In the genomic region with DNA sequence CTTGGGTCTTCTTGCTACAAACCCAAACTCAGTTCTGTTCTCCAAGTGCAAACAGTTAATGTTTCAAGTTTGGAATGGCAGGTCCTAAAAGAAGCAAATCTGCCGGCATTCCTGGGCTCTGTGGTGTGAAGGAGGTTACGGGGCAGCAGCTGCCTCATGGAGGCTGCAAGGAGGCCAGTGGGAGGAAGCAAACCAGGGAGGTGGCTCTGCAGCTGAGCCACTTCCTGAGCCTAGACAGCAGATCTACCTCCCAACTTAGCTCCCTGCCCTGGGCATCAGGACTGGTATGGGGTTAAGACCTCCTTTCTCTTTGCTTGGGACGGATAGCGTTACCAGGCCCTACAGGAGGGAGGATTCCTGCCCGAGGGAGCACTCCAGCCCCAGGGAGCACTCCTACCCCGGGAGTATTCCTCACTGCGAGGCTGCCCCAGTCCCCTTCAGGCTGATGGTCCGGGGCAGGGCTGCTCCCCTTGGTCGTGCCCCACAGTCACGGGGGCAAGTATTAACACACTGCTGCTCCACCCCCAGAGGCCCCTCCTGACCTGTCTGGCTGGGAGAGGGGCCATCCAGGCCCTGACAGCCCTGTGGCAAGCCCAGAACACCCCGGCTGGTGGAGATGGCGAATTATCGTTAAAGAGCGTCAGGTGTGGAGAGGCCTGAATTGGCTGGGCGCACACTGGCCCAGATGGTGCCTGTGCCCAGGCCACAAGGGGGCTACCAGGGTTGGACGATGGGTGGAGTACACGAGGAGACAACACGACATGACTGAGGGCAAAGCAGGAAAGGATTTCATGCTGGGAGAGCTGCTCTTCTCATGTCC, we compare ENCODE assay signal across 30 cellular contexts.
A peak's percentile ranks its signal among the peaks of the same experiment; 100 is the strongest.
DNase-seq lines count a peak whose midpoint lies in the region; ATAC-seq, FAIRE-seq and TF ChIP-seq lines count a peak whose summit lies in the region.
"Had no signal": no experiment of that assay in that cellular context is flagged by ENCODE, and none has a peak within 500 bp of the region (broad histone marks: within the 10 kb centered on the region; RNA-seq: fewer than 3 reads in every experiment).

No MANE protein-coding gene starts in this region.

- no peak for FAIRE-seq in K562 (lab: Jason Lieb, UNC)
- FAIRE-seq: A204.1, G401.6, kidney had no signal

- no peaks in the 10 kb centered on the region for H3K9me3 ChIP-seq in K562 (replicated peaks; ENCODE audit: control insufficient read depth, insufficient read depth, low read depth, low read length)
- no peaks in the 10 kb centered on the region for H3K9me3 ChIP-seq in lung (ENCODE audit: control insufficient read depth in 2 of 2, insufficient read depth in 1 of 2, low read length in 1 of 2)
- H3K9me3 ChIP-seq: BE2C, breast epithelium, colonic mucosa, SK-N-SH had no signal

- no peaks in the 10 kb centered on the region for H3K27me3 Mint-ChIP-seq in activated CD8-positive, alpha-beta memory T cell treated with anti-CD3 and anti-CD28 coated beads, Interleukin-2, amount 10 ng/mL, durations not matched to agents 7 days and 5 days
- peaks cover 6% of the 10 kb centered on the region for H3K27me3 Mint-ChIP-seq in stimulated activated memory B cell treated with anti-CD40 and anti-IgM and Interleukin-4, amounts not matched to agents 10 μg/mL and 1 μg/mL and 100 μg/mL, for 72 hours
- H3K27me3 Mint-ChIP-seq: memory B cell; stimulated activated naive CD8-positive, alpha-beta T cell treated with anti-CD3 and anti-CD28 coated beads, Interleukin-15, Interleukin-2, amounts not matched to agents 100 ng/mL and 50 ng/mL, for 24 hours had no signal

- no peak overlapping the region for H3K4me3 ChIP-seq in K562
- no peak overlapping the region for H3K4me3 ChIP-seq in lung
- H3K4me3 ChIP-seq: breast epithelium, colonic mucosa had no signal

- H3K4me1 Mint-ChIP-seq in activated CD8-positive, alpha-beta memory T cell treated with anti-CD3 and anti-CD28 coated beads, Interleukin-2, amount 10 ng/mL, durations not matched to agents 7 days and 5 days, result peaks cover 3% of the 10 kb centered on the region
- H3K4me1 Mint-ChIP-seq in stimulated activated memory B cell treated with anti-CD40 and anti-IgM and Interleukin-4, amounts not matched to agents 10 μg/mL and 1 μg/mL and 100 μg/mL, for 72 hours, result no peaks in the 10 kb centered on the region
- H3K4me1 Mint-ChIP-seq: memory B cell had no signal

- no peak overlapping the region for H3K4me3 Mint-ChIP-seq in activated CD8-positive, alpha-beta memory T cell treated with anti-CD3 and anti-CD28 coated beads, Interleukin-2, amount 10 ng/mL, durations not matched to agents 7 days and 5 days
- no peak overlapping the region for H3K4me3 Mint-ChIP-seq in stimulated activated memory B cell treated with anti-CD40 and anti-IgM and Interleukin-4, amounts not matched to agents 10 μg/mL and 1 μg/mL and 100 μg/mL, for 72 hours
- H3K4me3 Mint-ChIP-seq: IgD-negative memory B cell; memory B cell; stimulated activated naive CD8-positive, alpha-beta T cell treated with anti-CD3 and anti-CD28 coated beads, Interleukin-15, Interleukin-2, amounts not matched to agents 100 ng/mL and 50 ng/mL, for 24 hours had no signal

- no peak for TF ChIP-seq POLR2A in K562 (conservative IDR thresholded peaks at IDR 0.05)

- no peak overlapping the region for H3K4me2 ChIP-seq in K562 (ENCODE audit: insufficient read depth, low read length)
- H3K4me2 ChIP-seq: SK-N-SH had no signal

- peak; percentile 49 for DNase-seq in activated CD8-positive, alpha-beta memory T cell treated with anti-CD3 and anti-CD28 coated beads for 24 hours
- DNase-seq in activated CD8-positive, alpha-beta memory T cell treated with anti-CD3 and anti-CD28 coated beads, Interleukin-2, amount 10 ng/mL, durations not matched to agents 7 days and 5 days, result no peak
- DNase-seq in K562 (ENCODE audit: extremely low read depth in 1 of 4, low spot score in 3 of 4) (no peak), lung (ENCODE audit: low spot score) (peak; percentile 19), sciatic nerve (ENCODE audit: low spot score) (no peak), activated gamma-delta T cell (lab: John Stamatoyannopoulos, UW) (no peak)
- DNase-seq: activated CD4-positive, alpha-beta T cell treated with anti-CD3 and anti-CD28 coated beads, Interleukin-2, amount 50 U/mL, for 48 hours; activated gamma-delta T cell treated with Interleukin-2 at 50 U/mL for 16 hours; activated T-cell treated with anti-CD3 and anti-CD28 coated beads for 4 hours; amniotic stem cell; BE2C; colonic mucosa; DMS53; kidney; NCI-H1105; NCI-H2081; NCI-H345; NCI-H82; SK-N-SH; stimulated activated CD4-positive, alpha-beta T cell treated with anti-CD3 and anti-CD28 coated beads, Interleukin-4, amount 100 ng/mL, for 1 hour; trophoblast cell had no signal

- no peak overlapping the region for H2AFZ ChIP-seq in K562 (ENCODE audit: low read depth, low read length)

- no peak for ATAC-seq in activated CD8-positive, alpha-beta memory T cell treated with anti-CD3 and anti-CD28 coated beads, Interleukin-2, amount 10 ng/mL, durations not matched to agents 7 days and 5 days
- no peak for ATAC-seq in K562
- ATAC-seq in lung (ENCODE audit: insufficient read depth, low FRiP score), result no peak
- ATAC-seq in stimulated activated memory B cell treated with anti-CD40 and anti-IgM and Interleukin-4, amounts not matched to agents 10 μg/mL and 1 μg/mL and 100 μg/mL, for 72 hours, result peak; percentile 34
- no peak for ATAC-seq in sciatic nerve
- no peak for ATAC-seq in GM19467 (IDR thresholded peaks at IDR 0.05; ENCODE audit: unreplicated experiment)

- BruUV-seq in K562 (replicated peaks; lab: Mats Ljungman, UMichigan), result no TSS peak

- TF ChIP-seq RAD21 in K562 (CRISPR knock-in tag; conservative IDR thresholded peaks at IDR 0.05 in 1 of 2, IDR thresholded peaks at IDR 0.05 in 1 of 2), result no peak

- H3K27me3 ChIP-seq in K562 (ENCODE audit: control insufficient read depth in 2 of 2, insufficient read depth in 2 of 2, low read length in 2 of 2) (peaks cover 0 to 23% of the 10 kb centered on the region in 2 experiments; a peak in 3 of 5 replicates), lung (ENCODE audit: control insufficient read depth, insufficient read depth) (no peaks in the 10 kb centered on the region)
- H3K27me3 ChIP-seq: BE2C, breast epithelium, colonic mucosa had no signal

- 0% methylated on average over 17 of the region's 18 CpGs for WGBS in K562 (ENCODE audit: insufficient coverage, low coverage, missing lambda C conversion rate)
- 81 to 87% methylated on average over 18 of the region's 18 CpGs for WGBS in lung, 2 donors

- H3K4me1 ChIP-seq in K562 (replicated peaks in 1 of 2; ENCODE audit: control insufficient read depth in 2 of 2, insufficient read depth in 2 of 2, low read length in 2 of 2) (no peaks in the 10 kb centered on the region), lung (ENCODE audit: control insufficient read depth in 2 of 2, insufficient read depth in 2 of 2, low read length in 2 of 2) (peaks cover 0 to 1% of the 10 kb centered on the region in 2 donors)
- H3K4me1 ChIP-seq: BE2C, breast epithelium, colonic mucosa had no signal

- no peaks in the 10 kb centered on the region for H3K9me1 ChIP-seq in K562 (ENCODE audit: control insufficient read depth, insufficient read depth, low read length)

- in situ Hi-C loops in K562 (cut with MboI), result no loop called here

- H3K36me3 Mint-ChIP-seq in activated CD8-positive, alpha-beta memory T cell treated with anti-CD3 and anti-CD28 coated beads, Interleukin-2, amount 10 ng/mL, durations not matched to agents 7 days and 5 days, result peaks cover 9% of the 10 kb centered on the region
- H3K36me3 Mint-ChIP-seq in stimulated activated memory B cell treated with anti-CD40 and anti-IgM and Interleukin-4, amounts not matched to agents 10 μg/mL and 1 μg/mL and 100 μg/mL, for 72 hours, result no peaks in the 10 kb centered on the region
- H3K36me3 Mint-ChIP-seq: memory B cell had no signal

- TF ChIP-seq CTCF in K562 (IDR thresholded peaks at IDR 0.05 in 2 of 3, conservative IDR thresholded peaks at IDR 0.05 in 1 of 3; ENCODE audit: insufficient read depth in 2 of 3, low read depth in 1 of 3, low read length in 3 of 3) (no peak), lung (IDR thresholded peaks at IDR 0.05; ENCODE audit: control extremely low read depth, extremely low read depth) (no peak)

- H3K27ac Mint-ChIP-seq in activated CD8-positive, alpha-beta memory T cell treated with anti-CD3 and anti-CD28 coated beads, Interleukin-2, amount 10 ng/mL, durations not matched to agents 7 days and 5 days, result no peak overlapping the region
- H3K27ac Mint-ChIP-seq in stimulated activated memory B cell treated with anti-CD40 and anti-IgM and Interleukin-4, amounts not matched to agents 10 μg/mL and 1 μg/mL and 100 μg/mL, for 72 hours, result no peak overlapping the region
- H3K27ac Mint-ChIP-seq: memory B cell; stimulated activated naive CD8-positive, alpha-beta T cell treated with anti-CD3 and anti-CD28 coated beads, Interleukin-15, Interleukin-2, amounts not matched to agents 100 ng/mL and 50 ng/mL, for 24 hours had no signal

- no peaks in the 10 kb centered on the region for H3K79me2 ChIP-seq in K562 (ENCODE audit: control insufficient read depth, insufficient read depth, low read length)

- no peak for TF ChIP-seq EP300 in K562 (IDR thresholded peaks at IDR 0.05; ENCODE audit: low read length)

- POLR2A ChIA-PET in K562 (lab: Yijun Ruan, JAX), result no interaction called here

- H3K36me3 ChIP-seq in K562 (ENCODE audit: control insufficient read depth, insufficient read depth, low read length) (no peaks in the 10 kb centered on the region), lung (ENCODE audit: control insufficient read depth in 2 of 2, insufficient read depth in 2 of 2, low read length in 2 of 2) (peaks cover 0 to 5% of the 10 kb centered on the region in 2 donors)
- H3K36me3 ChIP-seq: BE2C, breast epithelium, colonic mucosa had no signal

- H4K20me1 ChIP-seq in K562 (replicated peaks; ENCODE audit: control insufficient read depth, insufficient read depth, low read length), result 0 out of 2 replicates have a peak, but pooled peaks cover 7% of the 10 kb centered on the region

- intact Hi-C loops in K562 (cut with micrococcal nuclease) (no loop called here), sciatic nerve (cut with DNase I) (no loop called here)

- CTCF ChIA-PET in activated CD8-positive, alpha-beta memory T cell treated with anti-CD3 and anti-CD28 coated beads, Interleukin-2, amount 10 ng/mL, durations not matched to agents 7 days and 5 days (lab: Charles Lee), result no interaction called here
- CTCF ChIA-PET in K562 (lab: Yijun Ruan, JAX; ENCODE audit: low intra/inter-chr PET ratio), result no interaction called here

- H3K27ac ChIP-seq in K562 (ENCODE audit: extremely low read depth, low read depth, low read length) (no peak overlapping the region), lung (ENCODE audit: low read depth in 1 of 2, low read length in 1 of 2) (no peak overlapping the region)
- H3K27ac ChIP-seq: breast epithelium, colonic mucosa, VCaP had no signal

- H3K9ac ChIP-seq in K562 (ENCODE audit: insufficient read depth in 1 of 2, low read depth in 2 of 2, low read length in 2 of 2), result no peak overlapping the region; a peak in 1 of 4 replicates
- H3K9ac ChIP-seq: SK-N-SH had no signal

- no peaks in the 10 kb centered on the region for H3K9me3 Mint-ChIP-seq in activated CD8-positive, alpha-beta memory T cell treated with anti-CD3 and anti-CD28 coated beads, Interleukin-2, amount 10 ng/mL, durations not matched to agents 7 days and 5 days (ENCODE audit: low read depth)
- H3K9me3 Mint-ChIP-seq in stimulated activated memory B cell treated with anti-CD40 and anti-IgM and Interleukin-4, amounts not matched to agents 10 μg/mL and 1 μg/mL and 100 μg/mL, for 72 hours, result no peaks in the 10 kb centered on the region
- H3K9me3 Mint-ChIP-seq: IgD-negative memory B cell; memory B cell; stimulated activated naive CD8-positive, alpha-beta T cell treated with anti-CD3 and anti-CD28 coated beads, Interleukin-15, Interleukin-2, amounts not matched to agents 100 ng/mL and 50 ng/mL, for 24 hours had no signal

Comparison
In these comparisons a context has a peak if more than half of its experiments do, and no peak if none do; other contexts are left out.
1. DNase-seq: peak in activated CD8-positive, alpha-beta memory T cell treated with anti-CD3 and anti-CD28 coated beads for 24 hours (single experiment) and lung (single experiment); none in activated CD8-positive, alpha-beta memory T cell treated with anti-CD3 and anti-CD28 coated beads, Interleukin-2, amount 10 ng/mL, durations not matched to agents 7 days and 5 days (single experiment), K562 (0 of 4), sciatic nerve (single experiment) and activated gamma-delta T cell (single experiment).